ENCODE assay signal across 8 cellular contexts in genomic region chr11:12111482-12112149, GRCh38. TPM values are rescaled to one million over a fixed set of nuclear protein-coding genes. Genes with fewer than 3 reads are reported as not detected.
A peak's percentile ranks its signal among the peaks of the same experiment; 100 is the strongest.
DNase-seq lines count a peak whose midpoint lies in the region; ATAC-seq, FAIRE-seq and TF ChIP-seq lines count a peak whose summit lies in the region.

No MANE protein-coding gene starts in this region.

- peak overlapping the region; percentile 87 for H3K4me3 ChIP-seq in right cardiac atrium (ENCODE audit: low read length)
- H3K4me3 ChIP-seq in skeletal muscle cell (ENCODE audit: low read depth, low read length), result peak overlapping the region; percentile 80

- H3K27ac Mint-ChIP-seq in activated CD8-positive, alpha-beta T cell treated with anti-CD3 and anti-CD28 coated beads, Interleukin-2, amount 10 ng/mL, durations not matched to agents 7 days and 5 days, result no peak overlapping the region

- DNase-seq in HT1080 (ENCODE audit: low read depth) (peak; percentile 51), right cardiac atrium (peak in 1 of 3 donors; percentile 56), skeletal muscle cell (ENCODE audit: low read depth) (no peak), GM12892 (ENCODE audit: insufficient read length) (no peak), H54 (ENCODE audit: insufficient read length, low spot score) (no peak)
- no peak for DNase-seq in activated CD8-positive, alpha-beta T cell treated with anti-CD3 and anti-CD28 coated beads, Interleukin-2, amount 10 ng/mL, durations not matched to agents 7 days and 5 days

- WGBS in right cardiac atrium, result 35% methylated on average over 13 of the region's 13 CpGs

- H3K27me3 Mint-ChIP-seq in activated CD8-positive, alpha-beta T cell treated with anti-CD3 and anti-CD28 coated beads, Interleukin-2, amount 10 ng/mL, durations not matched to agents 7 days and 5 days (ENCODE audit: low read depth), result no peaks in the 10 kb centered on the region

- peaks cover 5% of the 10 kb centered on the region for H3K36me3 Mint-ChIP-seq in activated CD8-positive, alpha-beta T cell treated with anti-CD3 and anti-CD28 coated beads, Interleukin-2, amount 10 ng/mL, durations not matched to agents 7 days and 5 days (ENCODE audit: low read depth)

- ATAC-seq in activated CD8-positive, alpha-beta T cell treated with anti-CD3 and anti-CD28 coated beads, Interleukin-2, amount 10 ng/mL, durations not matched to agents 7 days and 5 days, result no peak
- ATAC-seq in right cardiac atrium, result peak in 1 of 2 donors; percentile 2
- ATAC-seq in HG02763 (IDR thresholded peaks at IDR 0.05; ENCODE audit: unreplicated experiment), result no peak
- ATAC-seq in HG03354 (IDR thresholded peaks at IDR 0.05; ENCODE audit: poor library complexity, severe bottlenecking, unreplicated experiment), result no peak

- peak overlapping the region; percentile 79 for H3K4me3 Mint-ChIP-seq in activated CD8-positive, alpha-beta T cell treated with anti-CD3 and anti-CD28 coated beads, Interleukin-2, amount 10 ng/mL, durations not matched to agents 7 days and 5 days

- no peaks in the 10 kb centered on the region for H3K9me3 Mint-ChIP-seq in activated CD8-positive, alpha-beta T cell treated with anti-CD3 and anti-CD28 coated beads, Interleukin-2, amount 10 ng/mL, durations not matched to agents 7 days and 5 days (ENCODE audit: insufficient read depth)

- H3K9me3 ChIP-seq in right cardiac atrium (ENCODE audit: control insufficient read depth, low read length), result no peaks in the 10 kb centered on the region

- H3K27ac ChIP-seq in right cardiac atrium (ENCODE audit: low read length), result peak overlapping the region; percentile 31

- peaks cover 17% of the 10 kb centered on the region for H3K4me1 ChIP-seq in right cardiac atrium (ENCODE audit: control insufficient read depth, insufficient read depth, low read length)

- CTCF ChIA-PET in activated CD8-positive, alpha-beta T cell treated with anti-CD3 and anti-CD28 coated beads, Interleukin-2, amount 10 ng/mL, durations not matched to agents 7 days and 5 days (lab: Charles Lee), result interaction anchor here (1.3 to 3.2 kb wide), 2 partner anchors 10 to 113 kb away, joined by 4 to 17 read pairs; no protein-coding TSS in a partner anchor

- TF ChIP-seq POLR2A in GM12892 (IDR thresholded peaks at IDR 0.05; ENCODE audit: low read depth, low read length) (no peak), H54 (IDR thresholded peaks at IDR 0.05; ENCODE audit: low read depth, low read length) (no peak)

- intact Hi-C loops in right cardiac atrium (cut with DNase I), result loop anchor here in 2 of 4 donors (5.0 to 10.0 kb wide), 2 partner anchors 66 to 133 kb away; no protein-coding TSS in a partner anchor

- FAIRE-seq in GM12892 (lab: Jason Lieb, UNC) (no peak), H54 (lab: Jason Lieb, UNC) (no peak)

- POLR2A ChIA-PET in activated CD8-positive, alpha-beta T cell treated with anti-CD3 and anti-CD28 coated beads, Interleukin-2, amount 10 ng/mL, durations not matched to agents 7 days and 5 days (lab: Charles Lee), result interaction anchor here (2.5 to 4.4 kb wide), 2 partner anchors 22 to 25 kb away, joined by 8 to 25 read pairs; no protein-coding TSS in a partner anchor

- no peaks in the 10 kb centered on the region for H3K27me3 ChIP-seq in right cardiac atrium (ENCODE audit: control insufficient read depth, insufficient read depth)

- peaks cover 43% of the 10 kb centered on the region for H3K4me1 Mint-ChIP-seq in activated CD8-positive, alpha-beta T cell treated with anti-CD3 and anti-CD28 coated beads, Interleukin-2, amount 10 ng/mL, durations not matched to agents 7 days and 5 days (ENCODE audit: low read depth)

RNA-seq across cellular contexts. Expression of gene MICAL2, which starts 1.2 kb away (rescaled TPM):
- total RNA-seq in HT1080 (2014; rRNA removed; shearing (Covaris generic)), result 254 and 314 TPM in 2 replicates
- 177 and 224 TPM in 2 replicates for polyA plus RNA-seq in HT1080 (2015; cell fraction: cytosol; rRNA removed)
- 244 and 254 TPM in 2 replicates for polyA plus RNA-seq in HT1080 (2015; cell fraction: nucleus; rRNA removed)
- total RNA-seq in activated CD8-positive, alpha-beta T cell treated with anti-CD3 and anti-CD28 coated beads, Interleukin-2, amount 10 ng/mL, durations not matched to agents 7 days and 5 days, result 10 to 100 TPM; 34.9 to 37.5 TPM
- 100 to 1,000 TPM in 1 of 4 donors, 10 to 100 TPM in 3; 92.1 to 115 (median 95.1) TPM for total RNA-seq in right cardiac atrium
- polyA plus RNA-seq in right cardiac atrium, result 62.9 TPM
- polyA plus RNA-seq in GM12892 (2012; ENCODE audit: missing spikeins), result 1.1 TPM
